Comparison of ENCODE assay signal across 21 cellular contexts in the genomic region with DNA sequence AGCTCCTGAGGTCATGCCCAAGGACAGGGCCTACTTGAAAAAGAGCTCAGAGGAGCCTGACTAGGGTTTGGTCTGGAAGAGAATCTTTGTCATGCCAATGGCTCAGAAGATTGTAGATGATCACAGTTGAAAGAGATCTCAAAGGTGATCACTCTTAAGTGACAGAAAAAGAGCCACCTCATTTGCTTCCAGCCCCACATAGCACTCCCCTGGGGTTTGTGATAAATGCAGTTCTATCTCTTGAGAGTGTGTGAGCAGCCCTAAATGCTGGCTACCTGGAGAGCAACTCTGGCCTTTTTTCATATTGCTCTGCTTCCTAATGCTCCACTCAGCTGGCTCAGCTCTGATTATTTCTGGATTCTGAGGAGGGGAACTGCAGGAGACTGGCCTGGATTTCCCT. TPM values are rescaled to one million over a fixed set of nuclear protein-coding genes. Genes with fewer than 3 reads are reported as not detected.
DNase-seq lines count a peak whose midpoint lies in the region; ATAC-seq, FAIRE-seq and TF ChIP-seq lines count a peak whose summit lies in the region.
"Had no signal": no experiment of that assay in that cellular context is flagged by ENCODE, and none has a peak within 500 bp of the region (broad histone marks: within the 10 kb centered on the region; RNA-seq: fewer than 3 reads in every experiment).

No MANE protein-coding gene starts in this region.

- in situ Hi-C loops in K562 (cut with MboI) = no loop called here

- H3K4me3 ChIP-seq in GM12865 (ENCODE audit: low read depth, low read length) = no peak overlapping the region
- no peak overlapping the region for H3K4me3 ChIP-seq in K562
- no peak overlapping the region for H3K4me3 ChIP-seq in effector memory CD4-positive, alpha-beta T cell (ENCODE audit: insufficient read depth, low read depth, low read length, poor library complexity, severe bottlenecking)
- H3K4me3 ChIP-seq: Peyer's patch had no signal

- H3K36me3 ChIP-seq in K562 (ENCODE audit: control insufficient read depth, insufficient read depth, low read length) = no peaks in the 10 kb centered on the region
- H3K36me3 ChIP-seq in effector memory CD4-positive, alpha-beta T cell (ENCODE audit: control insufficient read depth, insufficient read depth, low read length) = no peaks in the 10 kb centered on the region
- H3K36me3 ChIP-seq: Peyer's patch had no signal

- DNase-seq in GM12865 (ENCODE audit: low read depth) = peak; percentile 6
- DNase-seq in K562 (ENCODE audit: extremely low read depth in 1 of 4, low spot score in 3 of 4) = peak in 1 of 4 experiments; percentile 6
- DNase-seq in activated naive CD4-positive, alpha-beta T cell treated with Interleukin-2 at 50 U/mL for 16 hours = no peak
- no peak for DNase-seq in activated CD4-positive, alpha-beta T cell treated with anti-CD3 and anti-CD28 coated beads, Interleukin-2, amount 50 U/mL, for 4 hours
- no peak for DNase-seq in iPS-NIHi11 (ENCODE audit: low spot score)
- DNase-seq in effector memory CD4-positive, alpha-beta T cell = no peak
- DNase-seq: DMS 273 treated with DMSO at 0.1 percent for 48 hours, GF-D8, HFFc6, IMR-90, NCI-H2029, NCI-H510A, NCI-H82, Peyer's patch, Right ventricle myocardium superior, SK-N-SH, T-helper 1 cell had no signal

- FAIRE-seq in K562 (lab: Jason Lieb, UNC) = no peak
- FAIRE-seq: A204.1 had no signal

- ATAC-seq in GM19397 (IDR thresholded peaks at IDR 0.05; ENCODE audit: unreplicated experiment) (peak; percentile 58), HG03442 (IDR thresholded peaks at IDR 0.05; ENCODE audit: unreplicated experiment) (peak; percentile 55), K562 (peak; percentile 68)

- no TSS peak for BruUV-seq in K562 (replicated peaks; lab: Mats Ljungman, UMichigan)

- TF ChIP-seq POLR2A in K562 (conservative IDR thresholded peaks at IDR 0.05) = no peak

- peak overlapping the region in 1 of 2 experiments; percentile 12; a peak in 1 of 4 replicates for H3K9ac ChIP-seq in K562 (ENCODE audit: insufficient read depth in 1 of 2, low read depth in 2 of 2, low read length in 2 of 2)
- H3K9ac ChIP-seq: SK-N-SH had no signal

- peak overlapping the region; percentile 65 for H2AFZ ChIP-seq in K562 (ENCODE audit: low read depth, low read length)

- TF ChIP-seq CTCF in GM12865 (IDR thresholded peaks at IDR 0.05; ENCODE audit: insufficient read depth, low read depth, low read length, missing control alignments) = no peak
- TF ChIP-seq CTCF in K562 (IDR thresholded peaks at IDR 0.05 in 2 of 3, conservative IDR thresholded peaks at IDR 0.05 in 1 of 3; ENCODE audit: insufficient read depth in 2 of 3, low read depth in 1 of 3, low read length in 3 of 3) = no peak

- no peak for TF ChIP-seq RAD21 in K562 (CRISPR knock-in tag; conservative IDR thresholded peaks at IDR 0.05 in 1 of 2, IDR thresholded peaks at IDR 0.05 in 1 of 2)

- intact Hi-C loops in K562 (cut with micrococcal nuclease) = loop anchor here (5.0 kb wide), 1 partner anchor 67 kb away; the partner anchor contains the start of gene NDUFAF4

- POLR2A ChIA-PET in K562 (lab: Yijun Ruan, JAX) = interaction anchor here (0.6 kb wide), 1 partner anchor 25 kb away, joined by 3 read pairs; no protein-coding TSS in a partner anchor

- H3K27ac ChIP-seq in K562 (ENCODE audit: extremely low read depth, low read depth, low read length) = peak overlapping the region; percentile 38; the same call in 1 of the 3 replicates
- no peak overlapping the region for H3K27ac ChIP-seq in effector memory CD4-positive, alpha-beta T cell (ENCODE audit: insufficient read depth, low read length, poor library complexity, severe bottlenecking)
- H3K27ac ChIP-seq: C4-2B, Peyer's patch had no signal

- H3K79me2 ChIP-seq in K562 (ENCODE audit: control insufficient read depth, insufficient read depth, low read length) = no peaks in the 10 kb centered on the region

- peaks cover 4 to 6% of the 10 kb centered on the region in 2 experiments; a peak in 1 of 5 replicates for H3K4me1 ChIP-seq in K562 (replicated peaks in 1 of 2; ENCODE audit: control insufficient read depth in 2 of 2, insufficient read depth in 2 of 2, low read length in 2 of 2)
- H3K4me1 ChIP-seq in effector memory CD4-positive, alpha-beta T cell (ENCODE audit: control insufficient read depth, insufficient read depth, low read length, poor library complexity, severe bottlenecking) = no peaks in the 10 kb centered on the region
- H3K4me1 ChIP-seq: Peyer's patch had no signal

- no peaks in the 10 kb centered on the region for H3K9me3 ChIP-seq in K562 (replicated peaks; ENCODE audit: control insufficient read depth, insufficient read depth, low read depth, low read length)
- H3K9me3 ChIP-seq in effector memory CD4-positive, alpha-beta T cell (ENCODE audit: control insufficient read depth, low read length) = no peaks in the 10 kb centered on the region
- H3K9me3 ChIP-seq: Peyer's patch, SK-N-SH had no signal

- H3K4me2 ChIP-seq in K562 (ENCODE audit: insufficient read depth, low read length) = no peak overlapping the region; the same call in 1 of the 2 replicates
- H3K4me2 ChIP-seq: SK-N-SH had no signal

- H3K9me1 ChIP-seq in K562 (ENCODE audit: control insufficient read depth, insufficient read depth, low read length) = no peaks in the 10 kb centered on the region

- no peaks in the 10 kb centered on the region; the same call in 1 of the 2 replicates for H4K20me1 ChIP-seq in K562 (replicated peaks; ENCODE audit: control insufficient read depth, insufficient read depth, low read length)

- no peak for TF ChIP-seq EP300 in K562 (IDR thresholded peaks at IDR 0.05; ENCODE audit: low read length)

- CTCF ChIA-PET in K562 (lab: Yijun Ruan, JAX; ENCODE audit: low intra/inter-chr PET ratio) = no interaction called here

- H3K27me3 ChIP-seq in K562 (ENCODE audit: control insufficient read depth in 2 of 2, insufficient read depth in 2 of 2, low read length in 2 of 2) = no peaks in the 10 kb centered on the region; a peak in 1 of 5 replicates
- no peaks in the 10 kb centered on the region for H3K27me3 ChIP-seq in effector memory CD4-positive, alpha-beta T cell (replicated peaks; ENCODE audit: control insufficient read depth, insufficient read depth, low read length, poor library complexity, severe bottlenecking)
- H3K27me3 ChIP-seq: Peyer's patch had no signal

TF ChIP-seq in K562, 482 proteins besides CTCF, POLR2A, EP300 and RAD21:
- TF ChIP-seq MEIS2 (IDR thresholded peaks at IDR 0.05; ENCODE audit: partially characterized antibody) = peak; percentile 20
- no peak for TF ChIP-seq RNF219 (CRISPR knock-in tag; IDR thresholded peaks at IDR 0.05)
- TF ChIP-seq, protein P1, sequence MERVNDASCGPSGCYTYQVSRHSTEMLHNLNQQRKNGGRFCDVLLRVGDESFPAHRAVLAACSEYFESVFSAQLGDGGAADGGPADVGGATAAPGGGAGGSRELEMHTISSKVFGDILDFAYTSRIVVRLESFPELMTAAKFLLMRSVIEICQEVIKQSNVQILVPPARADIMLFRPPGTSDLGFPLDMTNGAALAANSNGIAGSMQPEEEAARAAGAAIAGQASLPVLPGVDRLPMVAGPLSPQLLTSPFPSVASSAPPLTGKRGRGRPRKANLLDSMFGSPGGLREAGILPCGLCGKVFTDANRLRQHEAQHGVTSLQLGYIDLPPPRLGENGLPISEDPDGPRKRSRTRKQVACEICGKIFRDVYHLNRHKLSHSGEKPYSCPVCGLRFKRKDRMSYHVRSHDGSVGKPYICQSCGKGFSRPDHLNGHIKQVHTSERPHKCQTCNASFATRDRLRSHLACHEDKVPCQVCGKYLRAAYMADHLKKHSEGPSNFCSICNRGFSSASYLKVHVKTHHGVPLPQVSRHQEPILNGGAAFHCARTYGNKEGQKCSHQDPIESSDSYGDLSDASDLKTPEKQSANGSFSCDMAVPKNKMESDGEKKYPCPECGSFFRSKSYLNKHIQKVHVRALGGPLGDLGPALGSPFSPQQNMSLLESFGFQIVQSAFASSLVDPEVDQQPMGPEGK (CRISPR knock-in tag; IDR thresholded peaks at IDR 0.05; ENCODE audit: borderline replicate concordance) = no peak
TF ChIP-seq in K562: peak in this region for 1.

RNA-seq across cellular contexts. Expression of gene KLHL32, which starts 39.3 kb away (rescaled TPM):
- 1.7 and 2.6 TPM in 2 replicates for total RNA-seq in K562 (2011; cell fraction: chromatin; rRNA removed; ENCODE audit: low replicate concordance)
- total RNA-seq in K562 (2011; cell fraction: nucleolus; rRNA removed) = 0.92 and 1.0 TPM in 2 replicates
- total RNA-seq in K562 (2011; cell fraction: nucleoplasm; rRNA removed) = 1.8 and 2.4 TPM in 2 replicates
- 0.59 and 0.86 TPM in 2 replicates for total RNA-seq in K562 (2014; rRNA removed)
- total RNA-seq in K562 (2014; rRNA removed; fragmentation: Illumina TruSeq; extraction: Trizol) = 0.57 and 0.58 TPM in 2 replicates
- 0.34 and 0.58 TPM in 2 replicates for total RNA-seq in K562 (2015; rRNA removed; fragmentation: Illumina TruSeq; extraction: Trizol)
- total RNA-seq in K562 (2021) = 0.55 and 0.81 TPM in 2 replicates
- 0.60 and 1.5 TPM in 2 replicates for polyA plus RNA-seq in K562 (2011; rRNA removed)
- 0.78 and 1.3 TPM in 2 replicates for polyA plus RNA-seq in K562 (2011; cell fraction: cytosol; rRNA removed)
- 1.1 and 1.6 TPM in 2 replicates for polyA plus RNA-seq in K562 (2011; cell fraction: nucleus; rRNA removed)
- polyA plus RNA-seq in K562 (2012) = 0.40 and 0.62 TPM in 2 replicates
- 0.39 and 0.49 TPM in 2 replicates for polyA plus RNA-seq in K562 (2014; fragmentation: Illumina TruSeq; extraction: Trizol)
- polyA plus RNA-seq in K562 (2014; fragmentation: Nextera tagmentation; extraction: Ambion mirVana) = under 1 TPM; 0.53 to 0.69 TPM
- 0.25 and 1.3 TPM in 2 replicates for polyA plus RNA-seq in K562 (2014; rRNA removed)
- polyA minus RNA-seq in K562 (2011; rRNA and poly(A)+ RNA removed) = 2.0 and 2.2 TPM in 2 replicates
- 0.48 TPM in 1 of 2 replicates, not detected in the other for polyA minus RNA-seq in K562 (2011; cell fraction: cytosol; rRNA and poly(A)+ RNA removed)
- polyA minus RNA-seq in K562 (2011; cell fraction: nucleus; rRNA and poly(A)+ RNA removed) = 2.2 and 5.2 TPM in 2 replicates
- total RNA-seq: HFFc6, IMR-90 had no signal
